31 cellular contexts compared by ENCODE assay signal in genomic region chr10:82910301-82910700, GRCh38.
"Had no signal": no experiment of that assay in that cellular context is flagged by ENCODE, and none has a peak within 500 bp of the region (broad histone marks: within the 10 kb centered on the region; RNA-seq: fewer than 3 reads in every experiment).

No MANE protein-coding gene starts in this region.

- H3K4me3 ChIP-seq: ascending aorta, K562, SJSA1 had no signal

- ATAC-seq: activated naive CD8-positive, alpha-beta T cell treated with anti-CD3 and anti-CD28 coated beads, Interleukin-2, amount 50 U/mL, for 24 hours; K562; Panc1 had no signal

- H3K9me3 ChIP-seq: ascending aorta, SJSA1 had no signal

- DNase-seq: activated CD4-positive, alpha-beta T cell treated with anti-CD3 and anti-CD28 coated beads for 1 hour; activated CD4-positive, alpha-beta T cell treated with anti-CD3 and anti-CD28 coated beads for 48 hours; activated CD4-positive, alpha-beta T cell treated with anti-CD3 and anti-CD28 coated beads, Interleukin-2, amount 50 U/mL, for 48 hours; activated CD4-positive, CD25-positive, alpha-beta regulatory T cell; activated CD8-positive, alpha-beta memory T cell treated with anti-CD3 and anti-CD28 coated beads, Interleukin-2, amount 50 U/mL, for 4 hours; activated effector memory CD4-positive, alpha-beta T cell treated with Interleukin-2 at 50 U/mL for 16 hours; activated naive CD4-positive, alpha-beta T cell treated with anti-CD3 and anti-CD28 coated beads, Interleukin-2, amount 10 ng/mL, durations not matched to agents 7 days and 5 days; activated naive CD8-positive, alpha-beta T cell treated with anti-CD3 and anti-CD28 coated beads, Interleukin-2, amount 50 U/mL, for 24 hours; activated T-cell treated with anti-CD3 and anti-CD28 coated beads, Interleukin-2, amount 50 U/mL, for 48 hours; amygdala; caudate nucleus; cerebellar nuclear complex; IMR-90; NCI-H1105; NCI-H1417 treated with DMSO at 0.1 percent for 48 hours; NCI-H187 treated with DMSO at 0.1 percent for 48 hours; NCI-H2081; NCI-H2171 treated with DMSO at 0.1 percent for 48 hours; NCI-H226; NCI-H446 treated with DMSO at 0.1 percent for 48 hours; NCI-H524; NCI-H69; NCI-H82; RPMI8226; SHP77 treated with DMSO at 0.1 percent for 48 hours; T1000; WERI-Rb-1 had no signal

- H3K27me3 ChIP-seq: ascending aorta, SJSA1 had no signal

- H3K27ac ChIP-seq: ascending aorta, SJSA1, WERI-Rb-1 had no signal

- H3K36me3 ChIP-seq: ascending aorta, SJSA1, WERI-Rb-1 had no signal

- FAIRE-seq: K562 had no signal

- H3K4me1 ChIP-seq: ascending aorta, SJSA1 had no signal
